ENCODE assay signal across 8 cellular contexts in genomic region chrX:74535211-74535621, GRCh38.
DNase-seq lines count a peak whose midpoint lies in the region; ATAC-seq, FAIRE-seq and TF ChIP-seq lines count a peak whose summit lies in the region.

No MANE protein-coding gene starts in this region.

- no peaks in the 10 kb centered on the region for H3K27me3 Mint-ChIP-seq in T-helper 1 cell treated with Interleukin-12 subunit alpha and Interleukin-12 subunit beta and Interleukin-4 antibody, amounts not matched to agents 30 μg/mL and 1 μg/mL, for 36 hours (ENCODE audit: low read depth)

- POLR2A ChIA-PET in GM10248 (lab: Yijun Ruan, JAX): no interaction called here

- TF ChIP-seq CTCF in GM10248 (IDR thresholded peaks at IDR 0.05; ENCODE audit: control extremely low read depth, extremely low read depth, low read depth, missing control alignments) (peak; percentile 23), epithelial cell of proximal tubule (conservative IDR thresholded peaks at IDR 0.05; ENCODE audit: low read depth, low read length) (peak; percentile 49)

- DNase-seq in GM10248 (ENCODE audit: extremely low spot score) (peak; percentile 40), epithelial cell of proximal tubule (ENCODE audit: low read depth) (no peak), midbrain (lab: John Stamatoyannopoulos, UW) (peak; percentile 56)
- DNase-seq in Jurkat, Clone E6-1 (ENCODE audit: low read depth, low spot score): peak; percentile 32

- peak overlapping the region; percentile 45 for H3K4me3 ChIP-seq in Jurkat, Clone E6-1 (ENCODE audit: low read length)
- peak overlapping the region; percentile 57 for H3K4me3 ChIP-seq in epithelial cell of proximal tubule (ENCODE audit: low read depth, low read length)

- ATAC-seq in HG02610 (IDR thresholded peaks at IDR 0.05; ENCODE audit: unreplicated experiment) (no peak), HG02870 (IDR thresholded peaks at IDR 0.05; ENCODE audit: unreplicated experiment) (no peak)

- H3K9me3 Mint-ChIP-seq in T-helper 1 cell treated with Interleukin-12 subunit alpha and Interleukin-12 subunit beta and Interleukin-4 antibody, amounts not matched to agents 30 μg/mL and 1 μg/mL, for 36 hours: no peaks in the 10 kb centered on the region

- FAIRE-seq in A204.1 (lab: Jason Lieb, UNC): peak; percentile 61

- H3K4me3 Mint-ChIP-seq in T-helper 1 cell treated with Interleukin-12 subunit alpha and Interleukin-12 subunit beta and Interleukin-4 antibody, amounts not matched to agents 30 μg/mL and 1 μg/mL, for 36 hours: peak overlapping the region; percentile 75

- H3K27ac Mint-ChIP-seq in T-helper 1 cell treated with Interleukin-12 subunit alpha and Interleukin-12 subunit beta and Interleukin-4 antibody, amounts not matched to agents 30 μg/mL and 1 μg/mL, for 36 hours: peak overlapping the region; percentile 69

- peaks cover 16% of the 10 kb centered on the region for H3K4me1 Mint-ChIP-seq in T-helper 1 cell treated with Interleukin-12 subunit alpha and Interleukin-12 subunit beta and Interleukin-4 antibody, amounts not matched to agents 30 μg/mL and 1 μg/mL, for 36 hours (ENCODE audit: low read depth)

- peaks cover 1% of the 10 kb centered on the region for H3K36me3 Mint-ChIP-seq in T-helper 1 cell treated with Interleukin-12 subunit alpha and Interleukin-12 subunit beta and Interleukin-4 antibody, amounts not matched to agents 30 μg/mL and 1 μg/mL, for 36 hours (ENCODE audit: low read depth)

- CTCF ChIA-PET in GM10248 (lab: Yijun Ruan, JAX): interaction anchor here (0.9 to 3.9 kb wide), 5 partner anchors 8 to 41 kb away, joined by 3 to 24 read pairs (median 3); no protein-coding TSS in a partner anchor
